10 cellular contexts compared by ENCODE assay signal in genomic region chr16:90047714-90048346, GRCh38. TPM values are rescaled to one million over a fixed set of nuclear protein-coding genes. Genes with fewer than 3 reads are reported as not detected.
A peak's percentile ranks its signal among the peaks of the same experiment; 100 is the strongest.
DNase-seq lines count a peak whose midpoint lies in the region; ATAC-seq and TF ChIP-seq lines count a peak whose summit lies in the region.
"Had no signal": no experiment of that assay in that cellular context is flagged by ENCODE, and none has a peak within 500 bp of the region (broad histone marks: within the 10 kb centered on the region; RNA-seq: fewer than 3 reads in every experiment).

No MANE protein-coding gene starts in this region.

- ATAC-seq in naive thymus-derived CD8-positive, alpha-beta T cell, result peak; percentile 52 to 64
- ATAC-seq in GM19467 (IDR thresholded peaks at IDR 0.05; ENCODE audit: unreplicated experiment), result no peak

- H3K27ac ChIP-seq in AG04450 (ENCODE audit: low read depth, low read length), result no peak overlapping the region

- DNase-seq in AG04450 (ENCODE audit: low read depth, low spot score) (no peak), LNCaP clone FGC (ENCODE audit: low read depth) (no peak), epithelial cell of proximal tubule (ENCODE audit: low read depth) (no peak), NCI-H1694 treated with DMSO at 0.1 percent for 48 hours (lab: John Stamatoyannopoulos, UW) (no peak), DMS153 treated with DMSO at 0.1 percent for 48 hours (lab: John Stamatoyannopoulos, UW; ENCODE audit: unreplicated experiment) (no peak), NCI-H2196 (lab: John Stamatoyannopoulos, UW; ENCODE audit: unreplicated experiment) (no peak)
- peak in 4 of 10 donors; percentile 13 to 33 (median 19) for DNase-seq in naive thymus-derived CD8-positive, alpha-beta T cell
- DNase-seq: NCI-H1417 treated with DMSO at 0.1 percent for 48 hours had no signal

- no peaks in the 10 kb centered on the region for H3K27me3 ChIP-seq in AG04450 (ENCODE audit: control insufficient read depth, insufficient read depth, low read length)

- H3K36me3 Mint-ChIP-seq in naive thymus-derived CD8-positive, alpha-beta T cell, result peaks cover 0 to 2% (median 0%) of the 10 kb centered on the region in 3 donors

- H3K4me3 Mint-ChIP-seq in naive thymus-derived CD8-positive, alpha-beta T cell, result peak overlapping the region; percentile 33 to 69 (median 60)

- H3K27ac Mint-ChIP-seq in naive thymus-derived CD8-positive, alpha-beta T cell, result peak overlapping the region in 3 of 10 donors; percentile 25 to 83 (median 52)

- peak overlapping the region; percentile 38; the same call in 1 of the 2 replicates for H3K4me3 ChIP-seq in AG04450 (ENCODE audit: low read depth, low read length)
- peak overlapping the region; percentile 41 for H3K4me3 ChIP-seq in LNCaP clone FGC (ENCODE audit: low read depth, low read length)
- H3K4me3 ChIP-seq in epithelial cell of proximal tubule (ENCODE audit: low read depth, low read length), result peak overlapping the region; percentile 57

- CTCF ChIA-PET in AG04450 (lab: Charles Lee), result no interaction called here

- peaks cover 0 to 20% (median 10%) of the 10 kb centered on the region in 5 donors for H3K27me3 Mint-ChIP-seq in naive thymus-derived CD8-positive, alpha-beta T cell

- POLR2A ChIA-PET in AG04450 (lab: Yijun Ruan, JAX), result no interaction called here
- POLR2A ChIA-PET in naive thymus-derived CD8-positive, alpha-beta T cell (lab: Charles Lee), result no interaction called here

- H3K9me3 ChIP-seq in AG04450 (ENCODE audit: control insufficient read depth, insufficient read depth, low read length), result no peaks in the 10 kb centered on the region; the same call in 1 of the 2 replicates

- peaks cover 0 to 4% (median 0%) of the 10 kb centered on the region in 9 donors for H3K9me3 Mint-ChIP-seq in naive thymus-derived CD8-positive, alpha-beta T cell

- H3K4me1 Mint-ChIP-seq in naive thymus-derived CD8-positive, alpha-beta T cell, result peaks cover 6 to 10% (median 7%) of the 10 kb centered on the region in 4 donors

- TF ChIP-seq CTCF in AG04450 (IDR thresholded peaks at IDR 0.05; ENCODE audit: low read depth, low read length) (no peak), LNCaP clone FGC (IDR thresholded peaks at IDR 0.05; ENCODE audit: control insufficient read depth, extremely low read depth, insufficient read depth) (no peak), epithelial cell of proximal tubule (conservative IDR thresholded peaks at IDR 0.05; ENCODE audit: low read depth, low read length) (no peak)

RNA-seq across cellular contexts. Expression of gene DBNDD1, which starts 28.6 kb away (rescaled TPM):
- 9.2 and 12.5 TPM in 2 replicates for polyA plus RNA-seq in AG04450 (2011; rRNA removed)
- 5.8 and 7.2 TPM in 2 replicates for polyA minus RNA-seq in AG04450 (2011; rRNA and poly(A)+ RNA removed)
- 33.1 and 40.7 TPM in 2 replicates for total RNA-seq in epithelial cell of proximal tubule
- under 1 TPM; 0.57 to 0.99 TPM for total RNA-seq in naive thymus-derived CD8-positive, alpha-beta T cell
- 1 to 10 TPM; 2.8 to 3.5 (median 3.3) TPM for polyA plus RNA-seq in naive thymus-derived CD8-positive, alpha-beta T cell

RNA-seq across cellular contexts. Expression of gene PRDM7, which starts 29.3 kb away (rescaled TPM):
- polyA plus RNA-seq in AG04450 (2011; rRNA removed), result not detected in 2 replicates
- polyA minus RNA-seq in AG04450 (2011; rRNA and poly(A)+ RNA removed), result not detected in 2 replicates
- total RNA-seq in epithelial cell of proximal tubule, result not detected in 2 replicates
- not detected for total RNA-seq in naive thymus-derived CD8-positive, alpha-beta T cell
- polyA plus RNA-seq in naive thymus-derived CD8-positive, alpha-beta T cell, result not detected
- total RNA-seq: activated CD8-positive, alpha-beta memory T cell treated with anti-CD3 and anti-CD28 coated beads for 36 hours had no signal

Comparison
In these comparisons a context has a peak if more than half of its experiments do, and no peak if none do; other contexts are left out.
1. RNA of gene DBNDD1, which starts 28.6 kb away (total RNA-seq): 33.1 to 40.7 TPM in epithelial cell of proximal tubule; 0.57 to 0.99 TPM in naive thymus-derived CD8-positive, alpha-beta T cell; every median in the first group is over 10 times any median in the second.
2. Peak in every context shown above with its lines, with median percentiles within 50 percentile points of each other: H3K4me3 ChIP-seq.